ENCODE assay signal across 8 cellular contexts in genomic region chr20:63835031-63835858, GRCh38. TPM values are rescaled to one million over a fixed set of nuclear protein-coding genes. Genes with fewer than 3 reads are reported as not detected.
A peak's percentile ranks its signal among the peaks of the same experiment; 100 is the strongest.
DNase-seq lines count a peak whose midpoint lies in the region; ATAC-seq, FAIRE-seq and TF ChIP-seq lines count a peak whose summit lies in the region.

No MANE protein-coding gene starts in this region.

- no peaks in the 10 kb centered on the region for H3K36me3 ChIP-seq in lung (ENCODE audit: control insufficient read depth in 2 of 2, insufficient read depth in 2 of 2, low read length in 2 of 2)

- no peaks in the 10 kb centered on the region for H3K27me3 ChIP-seq in lung (ENCODE audit: control insufficient read depth, insufficient read depth)

- 48 to 72% methylated on average over 20 to 21 of the region's 21 CpGs for WGBS in lung, 2 donors

- H3K27me3 Mint-ChIP-seq in activated naive CD4-positive, alpha-beta T cell treated with anti-CD3 and anti-CD28 coated beads, Interleukin-2, amount 10 ng/mL, durations not matched to agents 7 days and 5 days: peaks cover 60% of the 10 kb centered on the region

- no peaks in the 10 kb centered on the region for H3K36me3 Mint-ChIP-seq in activated naive CD4-positive, alpha-beta T cell treated with anti-CD3 and anti-CD28 coated beads, Interleukin-2, amount 10 ng/mL, durations not matched to agents 7 days and 5 days

- H3K4me1 Mint-ChIP-seq in activated naive CD4-positive, alpha-beta T cell treated with anti-CD3 and anti-CD28 coated beads, Interleukin-2, amount 10 ng/mL, durations not matched to agents 7 days and 5 days: peaks cover 2% of the 10 kb centered on the region

- peaks cover 0 to 21% of the 10 kb centered on the region in 2 donors for H3K4me1 ChIP-seq in lung (ENCODE audit: control insufficient read depth in 2 of 2, insufficient read depth in 2 of 2, low read length in 2 of 2)

- no peaks in the 10 kb centered on the region for H3K9me3 ChIP-seq in lung (ENCODE audit: control insufficient read depth in 2 of 2, insufficient read depth in 1 of 2, low read length in 1 of 2)

- no peak overlapping the region for H3K4me3 ChIP-seq in HFF-Myc (replicated peaks; ENCODE audit: low read depth, low read length)
- no peak overlapping the region for H3K4me3 ChIP-seq in lung

- no peak overlapping the region for H3K27ac Mint-ChIP-seq in activated naive CD4-positive, alpha-beta T cell treated with anti-CD3 and anti-CD28 coated beads, Interleukin-2, amount 10 ng/mL, durations not matched to agents 7 days and 5 days

- peak overlapping the region; percentile 12 to 62 for H3K27ac ChIP-seq in lung (ENCODE audit: low read depth in 1 of 2, low read length in 1 of 2)

- TF ChIP-seq CTCF in HFF-Myc (IDR thresholded peaks at IDR 0.05; ENCODE audit: low read depth, low read length, missing control alignments): no peak
- TF ChIP-seq CTCF in lung (IDR thresholded peaks at IDR 0.05; ENCODE audit: control extremely low read depth, extremely low read depth): no peak

- CTCF ChIA-PET in activated naive CD4-positive, alpha-beta T cell treated with anti-CD3 and anti-CD28 coated beads, Interleukin-2, amount 10 ng/mL, durations not matched to agents 7 days and 5 days (lab: Charles Lee): no interaction called here

- no peaks in the 10 kb centered on the region for H3K9me3 Mint-ChIP-seq in activated naive CD4-positive, alpha-beta T cell treated with anti-CD3 and anti-CD28 coated beads, Interleukin-2, amount 10 ng/mL, durations not matched to agents 7 days and 5 days

- peak; percentile 72 for FAIRE-seq in endometrium (lab: Jason Lieb, UNC)

- ATAC-seq in lung (ENCODE audit: insufficient read depth, low FRiP score) (peak; percentile 81), GM19324 (IDR thresholded peaks at IDR 0.05; ENCODE audit: low FRiP score, unreplicated experiment) (no peak), GM19463 (IDR thresholded peaks at IDR 0.05; ENCODE audit: unreplicated experiment) (no peak)

- H3K4me3 Mint-ChIP-seq in activated naive CD4-positive, alpha-beta T cell treated with anti-CD3 and anti-CD28 coated beads, Interleukin-2, amount 10 ng/mL, durations not matched to agents 7 days and 5 days: no peak overlapping the region

- DNase-seq in 8988T (peak; percentile 99), HFF-Myc (ENCODE audit: extremely low read depth, low read depth) (peak; percentile 85), RKO (ENCODE audit: low spot score) (peak; percentile 86), lung (ENCODE audit: low spot score) (peak; percentile 92)
- no peak for DNase-seq in activated naive CD4-positive, alpha-beta T cell treated with anti-CD3 and anti-CD28 coated beads, Interleukin-2, amount 10 ng/mL, durations not matched to agents 7 days and 5 days

RNA-seq across cellular contexts. Expression of gene ZBTB46, which starts 4.2 kb away (rescaled TPM):
- total RNA-seq in lung: 10 to 100 TPM; 10.8 to 15.3 TPM
- polyA plus RNA-seq in lung: 1 to 10 TPM; 3.4 to 4.4 TPM

RNA-seq across cellular contexts. Expression of gene ABHD16B, which starts 26.1 kb away (rescaled TPM):
- not detected for total RNA-seq in lung
- polyA plus RNA-seq in lung: 1 to 10 TPM in 1 of 2 donors, under 1 TPM in 1; 0.89 to 1.5 TPM

RNA-seq across cellular contexts. Expression of gene TPD52L2, which starts 29.8 kb away (rescaled TPM):
- total RNA-seq in lung: 10 to 100 TPM; 66.2 to 92.4 TPM
- 100 to 1,000 TPM in 1 of 2 donors, 10 to 100 TPM in 1; 66.2 to 130 TPM for polyA plus RNA-seq in lung

RNA-seq across cellular contexts. Expression of gene DNAJC5, which starts 59.7 kb away (rescaled TPM):
- total RNA-seq in lung: 10 to 100 TPM; 25.1 to 64.5 TPM
- 10 to 100 TPM; 26.5 to 48.2 TPM for polyA plus RNA-seq in lung
